ENCODE assay signal across 9 cellular contexts in genomic region chr11:312092-312816, GRCh38. TPM values are rescaled to one million over a fixed set of nuclear protein-coding genes. Genes with fewer than 3 reads are reported as not detected.
A peak's percentile ranks its signal among the peaks of the same experiment; 100 is the strongest.
DNase-seq lines count a peak whose midpoint lies in the region; ATAC-seq and TF ChIP-seq lines count a peak whose summit lies in the region.
"Had no signal": no experiment of that assay in that cellular context is flagged by ENCODE, and none has a peak within 500 bp of the region (broad histone marks: within the 10 kb centered on the region; RNA-seq: fewer than 3 reads in every experiment).

No MANE protein-coding gene starts in this region.

- ATAC-seq in naive thymus-derived CD8-positive, alpha-beta T cell, result no peak

- H3K4me1 ChIP-seq in colonic mucosa, result peaks cover 8% of the 10 kb centered on the region
- no peaks in the 10 kb centered on the region for H3K4me1 ChIP-seq in BE2C

- peak overlapping the region; percentile 87 to 94 (median 92) for H3K27ac Mint-ChIP-seq in IgD-negative memory B cell
- peak overlapping the region; percentile 94 to 99 (median 99) for H3K27ac Mint-ChIP-seq in naive thymus-derived CD8-positive, alpha-beta T cell

- intact Hi-C loops in colonic mucosa (cut with DNase I), result no loop called here

- H3K36me3 Mint-ChIP-seq in IgD-negative memory B cell, result no peaks in the 10 kb centered on the region
- peaks cover 19 to 29% (median 23%) of the 10 kb centered on the region in 3 donors for H3K36me3 Mint-ChIP-seq in naive thymus-derived CD8-positive, alpha-beta T cell

- TF ChIP-seq CTCF in AG04449 (IDR thresholded peaks at IDR 0.05; ENCODE audit: insufficient read depth, low read length, missing control alignments), result no peak
- TF ChIP-seq CTCF in colonic mucosa (IDR thresholded peaks at IDR 0.05), result no peak
- no peak for TF ChIP-seq CTCF in BE2C (IDR thresholded peaks at IDR 0.05; ENCODE audit: low read depth, low read length)

- no peaks in the 10 kb centered on the region for H3K9me3 ChIP-seq in colonic mucosa
- no peaks in the 10 kb centered on the region for H3K9me3 ChIP-seq in BE2C

- H3K4me3 Mint-ChIP-seq in IgD-negative memory B cell, result peak overlapping the region; percentile 83 to 94 (median 92)
- H3K4me3 Mint-ChIP-seq in naive thymus-derived CD8-positive, alpha-beta T cell, result peak overlapping the region; percentile 88 to 100 (median 97)

- peak overlapping the region; percentile 45 for H3K4me3 ChIP-seq in AG04449 (ENCODE audit: low read depth, low read length)
- peak overlapping the region; percentile 22 for H3K4me3 ChIP-seq in colonic mucosa
- no peak overlapping the region for H3K4me3 ChIP-seq in BE2C (ENCODE audit: low read depth, low read length)

- H3K36me3 ChIP-seq in colonic mucosa, result no peaks in the 10 kb centered on the region
- H3K36me3 ChIP-seq in BE2C, result no peaks in the 10 kb centered on the region

- H3K4me1 Mint-ChIP-seq in IgD-negative memory B cell, result peaks cover 35 to 44% (median 37%) of the 10 kb centered on the region in 3 donors
- H3K4me1 Mint-ChIP-seq in naive thymus-derived CD8-positive, alpha-beta T cell, result peaks cover 33 to 58% (median 47%) of the 10 kb centered on the region in 4 donors

- peaks cover 2% of the 10 kb centered on the region for H3K27me3 Mint-ChIP-seq in IgD-negative memory B cell
- H3K27me3 Mint-ChIP-seq in naive thymus-derived CD8-positive, alpha-beta T cell, result no peaks in the 10 kb centered on the region

- peak overlapping the region; percentile 98 for H3K27ac ChIP-seq in colonic mucosa

- peak overlapping the region; percentile 35 to 56 for H3K9ac ChIP-seq in colonic mucosa (ENCODE audit: low read depth in 2 of 2, low read length in 2 of 2)

- DNase-seq in AG04449 (ENCODE audit: low read depth, low spot score) (no peak), colonic mucosa (no peak), GM19238 (ENCODE audit: insufficient read length, low spot score) (no peak), hepatic stellate cell (ENCODE audit: low spot score) (no peak), BE2C (no peak), NCI-H774 (lab: John Stamatoyannopoulos, UW) (no peak)
- DNase-seq in naive thymus-derived CD8-positive, alpha-beta T cell, result peak in 1 of 10 donors; percentile 9

- H3K9me3 Mint-ChIP-seq in IgD-negative memory B cell, result no peaks in the 10 kb centered on the region
- H3K9me3 Mint-ChIP-seq in naive thymus-derived CD8-positive, alpha-beta T cell, result no peaks in the 10 kb centered on the region

- CTCF ChIA-PET in AG04449 (lab: Yijun Ruan, JAX), result interaction anchor here (0.7 to 2.2 kb wide), 4 partner anchors 9 to 136 kb away, joined by 3 to 7 read pairs (median 4); no protein-coding TSS in a partner anchor

- POLR2A ChIA-PET in AG04449 (lab: Yijun Ruan, JAX), result interaction anchor here (0.6 to 1.9 kb wide), 2 partner anchors 43 to 105 kb away, joined by 3 to 4 read pairs; partner anchors contain the start of genes BET1L and RIC8A
- POLR2A ChIA-PET in naive thymus-derived CD8-positive, alpha-beta T cell (lab: Charles Lee), result interaction anchor here (0.6 to 2.4 kb wide), 17 partner anchors 12 to 383 kb away, joined by 3 to 20 read pairs (median 7); partner anchors contain the start of genes BET1L, DEAF1, PGGHG and RIC8A

- H3K27me3 ChIP-seq in colonic mucosa, result no peaks in the 10 kb centered on the region
- peaks cover 5% of the 10 kb centered on the region for H3K27me3 ChIP-seq in BE2C

RNA-seq across cellular contexts. Expression of gene IFITM1, which starts 1.6 kb away (rescaled TPM):
- polyA plus RNA-seq in IgD-negative memory B cell, result 233 TPM
- total RNA-seq in colonic mucosa, result 100 to 1,000 TPM in 1 of 2 donors, 10 to 100 TPM in 1; 63.3 to 101 TPM
- total RNA-seq in naive thymus-derived CD8-positive, alpha-beta T cell, result 10 to 100 TPM; 90.0 to 91.0 TPM
- 1,000 to 10,000 TPM; 1,833 to 2,198 (median 2,135) TPM for polyA plus RNA-seq in naive thymus-derived CD8-positive, alpha-beta T cell
- not detected for polyA plus RNA-seq in BE2C (2012; ENCODE audit: insufficient read depth, insufficient read length, low read depth)

RNA-seq across cellular contexts. Expression of gene IFITM2, which starts 4.6 kb away (rescaled TPM):
- polyA plus RNA-seq in IgD-negative memory B cell, result 1,305 TPM
- 100 to 1,000 TPM in 1 of 2 donors, 10 to 100 TPM in 1; 74.1 to 115 TPM for total RNA-seq in colonic mucosa
- 100 to 1,000 TPM; 115 to 122 TPM for total RNA-seq in naive thymus-derived CD8-positive, alpha-beta T cell
- polyA plus RNA-seq in naive thymus-derived CD8-positive, alpha-beta T cell, result 1,000 to 10,000 TPM; 2,345 to 2,732 (median 2,362) TPM
- polyA plus RNA-seq in BE2C (2012; ENCODE audit: insufficient read depth, insufficient read length, low read depth), result 5.4 TPM

RNA-seq across cellular contexts. Expression of gene IFITM3, which starts 8.4 kb away (rescaled TPM):
- polyA plus RNA-seq in IgD-negative memory B cell, result 1.4 TPM
- total RNA-seq in colonic mucosa, result 100 to 1,000 TPM; 132 to 160 TPM
- 10 to 100 TPM; 11.3 to 11.9 TPM for total RNA-seq in naive thymus-derived CD8-positive, alpha-beta T cell
- 100 to 1,000 TPM in 2 of 3 donors, 10 to 100 TPM in 1; 45.1 to 202 (median 196) TPM for polyA plus RNA-seq in naive thymus-derived CD8-positive, alpha-beta T cell
- polyA plus RNA-seq in BE2C (2012; ENCODE audit: insufficient read depth, insufficient read length, low read depth), result 2.7 TPM

RNA-seq across cellular contexts. Expression of gene IFITM5, which starts 12.9 kb away (rescaled TPM):
- polyA plus RNA-seq in IgD-negative memory B cell, result not detected
- total RNA-seq in colonic mucosa, result not detected
- not detected for total RNA-seq in naive thymus-derived CD8-positive, alpha-beta T cell
- polyA plus RNA-seq in naive thymus-derived CD8-positive, alpha-beta T cell, result not detected
- polyA plus RNA-seq in BE2C (2012; ENCODE audit: insufficient read depth, insufficient read length, low read depth), result not detected
- total RNA-seq: lung microvascular endothelial cell had no signal

RNA-seq across cellular contexts. Expression of gene PGGHG, which starts 23.3 kb away (rescaled TPM):
- 6.1 TPM for polyA plus RNA-seq in IgD-negative memory B cell
- total RNA-seq in colonic mucosa, result 10 to 100 TPM; 10.6 to 12.9 TPM
- total RNA-seq in naive thymus-derived CD8-positive, alpha-beta T cell, result 100 to 1,000 TPM; 662 to 707 TPM
- 10 to 100 TPM in 2 of 3 donors, 1 to 10 TPM in 1; 8.1 to 14.9 (median 11.2) TPM for polyA plus RNA-seq in naive thymus-derived CD8-positive, alpha-beta T cell
- 0.51 TPM for polyA plus RNA-seq in BE2C (2012; ENCODE audit: insufficient read depth, insufficient read length, low read depth)

Comparison
In these comparisons a context has a peak if more than half of its experiments do, and no peak if none do; other contexts are left out.
1. RNA of gene IFITM3, which starts 8.4 kb away (total RNA-seq): 132 to 160 TPM in colonic mucosa; 11.3 to 11.9 TPM in naive thymus-derived CD8-positive, alpha-beta T cell; every median in the first group is over 10 times any median in the second.